26 cellular contexts compared by ENCODE assay signal in the genomic region with DNA sequence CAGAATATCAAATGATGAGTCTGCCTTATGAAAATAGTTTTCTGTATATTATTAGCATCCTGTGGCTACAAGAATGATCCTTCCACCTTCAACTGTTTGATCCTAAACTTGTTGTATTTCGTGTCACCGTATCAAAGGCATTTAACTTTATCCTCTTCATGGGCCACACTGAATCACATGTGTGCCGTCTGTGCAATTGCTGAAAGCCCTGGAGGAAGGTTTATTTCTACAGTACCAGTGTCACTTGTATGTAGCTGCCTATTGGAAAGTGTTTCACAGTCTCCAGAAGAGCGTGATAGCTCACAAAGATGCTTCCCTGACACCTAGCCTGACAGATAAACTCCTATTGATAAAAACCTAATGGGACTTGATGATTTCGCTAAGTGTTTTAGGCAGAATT.
"Had no signal": no experiment of that assay in that cellular context is flagged by ENCODE, and none has a peak within 500 bp of the region (broad histone marks: within the 10 kb centered on the region; RNA-seq: fewer than 3 reads in every experiment).

No MANE protein-coding gene starts in this region.

- H3K4me3 Mint-ChIP-seq: activated naive CD8-positive, alpha-beta T cell; activated T-cell treated with anti-CD3 and anti-CD28 coated beads, Interleukin-2, amount 50 U/mL, for 72 hours; naive thymus-derived CD8-positive, alpha-beta T cell; neural progenitor cell; stimulated activated effector memory CD8-positive, alpha-beta T cell treated with anti-CD3 and anti-CD28 coated beads, Interleukin-12 subunit alpha, Interleukin-12 subunit beta, amount 100 ng/mL, for 72 hours; stimulated activated naive CD8-positive, alpha-beta T cell treated with anti-CD3 and anti-CD28 coated beads, Interleukin-15, Interleukin-2, amounts not matched to agents 100 ng/mL and 50 ng/mL, for 24 hours had no signal

- H3K4me3 ChIP-seq: adrenal gland, gastrocnemius medialis, left ventricle myocardium inferior, neural progenitor cell, right lobe of liver, skin epidermis, upper lobe of left lung had no signal

- H3K27me3 Mint-ChIP-seq: activated naive CD8-positive, alpha-beta T cell had no signal

- ATAC-seq: activated T-cell treated with anti-CD3 and anti-CD28 coated beads, Interleukin-2, amount 50 U/mL, for 72 hours; gastrocnemius medialis; naive thymus-derived CD8-positive, alpha-beta T cell; right lobe of liver; stimulated activated effector memory CD8-positive, alpha-beta T cell treated with anti-CD3 and anti-CD28 coated beads, Interleukin-12 subunit alpha, Interleukin-12 subunit beta, amount 100 ng/mL, for 72 hours had no signal

- H3K27me3 ChIP-seq: adrenal gland, gastrocnemius medialis, neural progenitor cell, right lobe of liver, upper lobe of left lung had no signal

- H3K9me3 ChIP-seq: adrenal gland, gastrocnemius medialis, left ventricle myocardium inferior, right lobe of liver, upper lobe of left lung had no signal

- H3K36me3 Mint-ChIP-seq: activated naive CD8-positive, alpha-beta T cell; naive thymus-derived CD8-positive, alpha-beta T cell; neural progenitor cell; stimulated activated effector memory CD8-positive, alpha-beta T cell treated with anti-CD3 and anti-CD28 coated beads, Interleukin-12 subunit alpha, Interleukin-12 subunit beta, amount 100 ng/mL, for 72 hours had no signal

- H3K4me1 Mint-ChIP-seq: neural progenitor cell; stimulated activated effector memory CD8-positive, alpha-beta T cell treated with anti-CD3 and anti-CD28 coated beads, Interleukin-12 subunit alpha, Interleukin-12 subunit beta, amount 100 ng/mL, for 72 hours had no signal

- H3K27ac ChIP-seq: gastrocnemius medialis, left ventricle myocardium inferior, neural progenitor cell, right lobe of liver, VCaP had no signal

- H3K27ac Mint-ChIP-seq: activated naive CD8-positive, alpha-beta T cell; activated T-cell treated with anti-CD3 and anti-CD28 coated beads, Interleukin-2, amount 50 U/mL, for 72 hours; naive thymus-derived CD8-positive, alpha-beta T cell; neural progenitor cell; stimulated activated effector memory CD8-positive, alpha-beta T cell treated with anti-CD3 and anti-CD28 coated beads, Interleukin-12 subunit alpha, Interleukin-12 subunit beta, amount 100 ng/mL, for 72 hours; stimulated activated naive CD8-positive, alpha-beta T cell treated with anti-CD3 and anti-CD28 coated beads, Interleukin-15, Interleukin-2, amounts not matched to agents 100 ng/mL and 50 ng/mL, for 24 hours had no signal

- H3K4me1 ChIP-seq: neural progenitor cell, right lobe of liver had no signal

- H3K9me3 Mint-ChIP-seq: neural progenitor cell; stimulated activated effector memory CD8-positive, alpha-beta T cell treated with anti-CD3 and anti-CD28 coated beads, Interleukin-12 subunit alpha, Interleukin-12 subunit beta, amount 100 ng/mL, for 72 hours; stimulated activated naive CD8-positive, alpha-beta T cell treated with anti-CD3 and anti-CD28 coated beads, Interleukin-15, Interleukin-2, amounts not matched to agents 100 ng/mL and 50 ng/mL, for 24 hours had no signal

- DNase-seq: activated CD4-positive, alpha-beta T cell treated with anti-CD3 and anti-CD28 coated beads for 4 hours; activated CD4-positive, alpha-beta T cell treated with anti-CD3 and anti-CD28 coated beads, Interleukin-2, amount 50 U/mL, for 4 hours; activated naive CD4-positive, alpha-beta T cell; activated T-cell treated with anti-CD3 and anti-CD28 coated beads for 4 hours; activated T-cell treated with anti-CD3 and anti-CD28 coated beads, Interleukin-2, amount 50 U/mL, for 72 hours; adrenal gland; caudate nucleus; dermis blood vessel endothelial cell; effector CD8-positive, alpha-beta T cell; gastrocnemius medialis; glutamatergic neuron; islet precursor cell; left ventricle myocardium inferior; mammary epithelial cell; naive thymus-derived CD8-positive, alpha-beta T cell; occipital lobe; posterior cingulate gyrus; right lobe of liver; stimulated activated CD4-positive, alpha-beta T cell treated with anti-CD3 and anti-CD28 coated beads, Interleukin-4, amount 100 ng/mL, for 24 hours; upper lobe of left lung had no signal

- H3K36me3 ChIP-seq: adrenal gland, gastrocnemius medialis, left ventricle myocardium inferior, neural progenitor cell, right lobe of liver, upper lobe of left lung had no signal
